19 cellular contexts compared by ENCODE assay signal in genomic region chr2:88210132-88211004, GRCh38. TPM values are rescaled to one million over a fixed set of nuclear protein-coding genes. Genes with fewer than 3 reads are reported as not detected.
"Had no signal": no experiment of that assay in that cellular context is flagged by ENCODE, and none has a peak within 500 bp of the region (broad histone marks: within the 10 kb centered on the region; RNA-seq: fewer than 3 reads in every experiment).

No MANE protein-coding gene starts in this region.

- H3K4me3 ChIP-seq: coronary artery, heart left ventricle, mucosa of descending colon, sigmoid colon, skin epidermis, testis, transverse colon had no signal

- H3K4me3 Mint-ChIP-seq: naive thymus-derived CD8-positive, alpha-beta T cell; stimulated activated naive B cell treated with anti-CD40 and anti-IgM and Interleukin-4, amounts not matched to agents 10 μg/mL and 1 μg/mL and 100 μg/mL, for 72 hours; stimulated activated naive CD8-positive, alpha-beta T cell treated with anti-CD3 and anti-CD28 coated beads, Interleukin-15, amount 100 ng/mL, for 72 hours had no signal

- ATAC-seq: esophagus mucosa; heart left ventricle; left colon; mucosa of descending colon; naive thymus-derived CD8-positive, alpha-beta T cell; stimulated activated naive B cell treated with anti-CD40 and anti-IgM and Interleukin-4, amounts not matched to agents 10 μg/mL and 1 μg/mL and 100 μg/mL, for 72 hours; stimulated activated naive CD8-positive, alpha-beta T cell treated with anti-CD3 and anti-CD28 coated beads, Interleukin-15, amount 100 ng/mL, for 72 hours had no signal

- H3K27me3 ChIP-seq: heart left ventricle, testis had no signal

- H3K36me3 ChIP-seq: heart left ventricle, neutrophil, sigmoid colon, transverse colon had no signal

- H3K36me3 Mint-ChIP-seq: naive thymus-derived CD8-positive, alpha-beta T cell; stimulated activated naive B cell treated with anti-CD40 and anti-IgM and Interleukin-4, amounts not matched to agents 10 μg/mL and 1 μg/mL and 100 μg/mL, for 72 hours had no signal

- H3K27ac ChIP-seq: coronary artery, heart left ventricle, neutrophil, sigmoid colon, testis, transverse colon had no signal

- H3K9me3 Mint-ChIP-seq: stimulated activated naive B cell treated with anti-CD40 and anti-IgM and Interleukin-4, amounts not matched to agents 10 μg/mL and 1 μg/mL and 100 μg/mL, for 72 hours; stimulated activated naive CD8-positive, alpha-beta T cell treated with anti-CD3 and anti-CD28 coated beads, Interleukin-15, amount 100 ng/mL, for 72 hours had no signal

- H3K27ac Mint-ChIP-seq: naive thymus-derived CD8-positive, alpha-beta T cell; stimulated activated naive B cell treated with anti-CD40 and anti-IgM and Interleukin-4, amounts not matched to agents 10 μg/mL and 1 μg/mL and 100 μg/mL, for 72 hours; stimulated activated naive CD8-positive, alpha-beta T cell treated with anti-CD3 and anti-CD28 coated beads, Interleukin-15, amount 100 ng/mL, for 72 hours had no signal

- H3K4me1 ChIP-seq: heart left ventricle, sigmoid colon, testis, transverse colon had no signal

- H3K9me3 ChIP-seq: heart left ventricle, mucosa of descending colon, neutrophil, sigmoid colon, testis, transverse colon had no signal

- DNase-seq: effector CD8-positive, alpha-beta T cell; heart left ventricle; hippocampal formation; left colon; mammary epithelial cell; mucosa of descending colon; naive thymus-derived CD8-positive, alpha-beta T cell; sigmoid colon; stimulated activated CD4-positive, alpha-beta T cell treated with anti-CD3 and anti-CD28 coated beads, Interleukin-2, amount 100 ng/mL, for 24 hours; stimulated activated CD4-positive, alpha-beta T cell treated with anti-CD3 and anti-CD28 coated beads, Interleukin-4, amount 100 ng/mL, for 4 hours; stimulated activated naive B cell treated with anti-CD40 and anti-IgM and Interleukin-4, amounts not matched to agents 10 μg/mL and 1 μg/mL and 100 μg/mL, for 72 hours; stimulated activated naive CD8-positive, alpha-beta T cell treated with anti-CD3 and anti-CD28 coated beads, Interleukin-15, amount 100 ng/mL, for 72 hours; transverse colon had no signal

- H3K4me1 Mint-ChIP-seq: naive thymus-derived CD8-positive, alpha-beta T cell; stimulated activated naive B cell treated with anti-CD40 and anti-IgM and Interleukin-4, amounts not matched to agents 10 μg/mL and 1 μg/mL and 100 μg/mL, for 72 hours; stimulated activated naive CD8-positive, alpha-beta T cell treated with anti-CD3 and anti-CD28 coated beads, Interleukin-15, amount 100 ng/mL, for 72 hours had no signal

RNA-seq across cellular contexts. Expression of gene THNSL2, which starts 40.2 kb away (rescaled TPM):
- total RNA-seq: glomerular endothelial cell had no signal
